In the genomic region with DNA sequence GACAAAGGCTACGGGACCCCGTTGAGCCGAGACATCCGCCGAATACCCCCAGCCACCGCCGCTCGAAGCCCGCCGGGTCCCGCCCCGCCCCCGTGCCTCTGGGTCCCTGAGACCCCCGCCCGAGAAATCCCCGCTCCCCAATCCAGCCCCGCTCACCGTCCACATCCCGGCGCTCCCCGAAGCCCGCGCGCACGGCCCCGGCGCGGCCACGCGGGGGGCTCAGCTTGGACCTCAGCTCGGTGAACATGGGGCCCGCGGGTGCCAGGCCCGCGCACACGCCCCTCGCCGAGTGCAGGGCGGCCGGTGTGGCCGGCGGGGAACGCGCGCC, we compare ENCODE assay signal across 8 cellular contexts. TPM values are rescaled to one million over a fixed set of nuclear protein-coding genes. Genes with fewer than 3 reads are reported as not detected.
DNase-seq lines count a peak whose midpoint lies in the region; ATAC-seq and TF ChIP-seq lines count a peak whose summit lies in the region.

No MANE protein-coding gene starts in this region.

- H3K79me2 ChIP-seq in MM.1S (ENCODE audit: low read length) (peaks cover 28% of the 10 kb centered on the region), neural cell (replicated peaks; ENCODE audit: insufficient read depth, low read length) (peaks cover 19% of the 10 kb centered on the region)

- DNase-seq in MM.1S (no peak), middle frontal gyrus (ENCODE audit: extremely low spot score, low spot score) (no peak), NCI-H128 (lab: John Stamatoyannopoulos, UW; ENCODE audit: unreplicated experiment) (no peak)

- H3K9me2 ChIP-seq in MM.1S (replicated peaks; ENCODE audit: insufficient read depth, low read length) (no peaks in the 10 kb centered on the region), neural cell (ENCODE audit: insufficient read depth, low read length) (no peaks in the 10 kb centered on the region)

- TF ChIP-seq RAD21 in neural cell (conservative IDR thresholded peaks at IDR 0.05) = no peak

- H3K4me3 ChIP-seq in MM.1S (ENCODE audit: low read length) = peak overlapping the region; percentile 72
- no peak overlapping the region for H3K4me3 ChIP-seq in endocrine pancreas (ENCODE audit: control insufficient read depth, insufficient read depth, low read length)
- peak overlapping the region; percentile 96 for H3K4me3 ChIP-seq in neural cell (ENCODE audit: low read length)

- H3K9me3 ChIP-seq in MM.1S (replicated peaks; ENCODE audit: insufficient read depth, low read length) (no peaks in the 10 kb centered on the region), endocrine pancreas (ENCODE audit: control insufficient read depth, low read length) (no peaks in the 10 kb centered on the region), neural cell (ENCODE audit: low read length) (no peaks in the 10 kb centered on the region)

- H3K4me2 ChIP-seq in MM.1S (ENCODE audit: low read depth, low read length) (peak overlapping the region; percentile 83), neural cell (ENCODE audit: low read length) (peak overlapping the region; percentile 65)

- TF ChIP-seq CTCF in C4-2B (conservative IDR thresholded peaks at IDR 0.05) (no peak), MM.1S (IDR thresholded peaks at IDR 0.05; ENCODE audit: low read length) (no peak), neural cell (IDR thresholded peaks at IDR 0.05; ENCODE audit: poor library complexity, severe bottlenecking) (no peak)

- H3K4me1 ChIP-seq in MM.1S (ENCODE audit: low read length) (peaks cover 10% of the 10 kb centered on the region), endocrine pancreas (ENCODE audit: control insufficient read depth, insufficient read depth, low read length) (peaks cover 4% of the 10 kb centered on the region)

- H2AFZ ChIP-seq in MM.1S (ENCODE audit: low read length) (peak overlapping the region; percentile 86), neural cell (ENCODE audit: low read depth, low read length) (peak overlapping the region; percentile 69)

- no peaks in the 10 kb centered on the region for H3K36me3 ChIP-seq in MM.1S (replicated peaks; ENCODE audit: insufficient read depth, low read length)
- no peaks in the 10 kb centered on the region for H3K36me3 ChIP-seq in endocrine pancreas (ENCODE audit: control insufficient read depth, insufficient read depth, low read length)
- no peaks in the 10 kb centered on the region for H3K36me3 ChIP-seq in neural cell (ENCODE audit: insufficient read depth, low read length)

- ATAC-seq in HG03175 (IDR thresholded peaks at IDR 0.05; ENCODE audit: unreplicated experiment) (no peak), GM18858 (IDR thresholded peaks at IDR 0.05; ENCODE audit: unreplicated experiment) (no peak)

- H3K27me3 ChIP-seq in MM.1S (replicated peaks; ENCODE audit: insufficient read depth, low read length) = no peaks in the 10 kb centered on the region
- no peaks in the 10 kb centered on the region for H3K27me3 ChIP-seq in endocrine pancreas (ENCODE audit: control insufficient read depth, insufficient read depth, low read length)
- H3K27me3 ChIP-seq in neural cell (ENCODE audit: insufficient read depth, low read depth, low read length) = no peaks in the 10 kb centered on the region

- no peaks in the 10 kb centered on the region for H4K20me1 ChIP-seq in MM.1S (ENCODE audit: insufficient read depth, low read length)
- no peaks in the 10 kb centered on the region for H4K20me1 ChIP-seq in neural cell (ENCODE audit: insufficient read depth)

- no peak for TF ChIP-seq EP300 in neural cell (conservative IDR thresholded peaks at IDR 0.05; ENCODE audit: poor library complexity, severe bottlenecking)

- H3K9ac ChIP-seq in MM.1S (ENCODE audit: low read length) (peak overlapping the region; percentile 48; the same call in 1 of the 2 replicates), endocrine pancreas (ENCODE audit: control insufficient read depth, insufficient read depth, low read length) (peak overlapping the region; percentile 77), neural cell (ENCODE audit: low read length) (peak overlapping the region; percentile 84)

- H3K27ac ChIP-seq in C4-2B = peak overlapping the region; percentile 97
- no peak overlapping the region; the same call in 1 of the 2 replicates for H3K27ac ChIP-seq in MM.1S (ENCODE audit: low read length)
- H3K27ac ChIP-seq in neural cell (ENCODE audit: low read length) = peak overlapping the region; percentile 54

- H3F3A ChIP-seq in MM.1S (ENCODE audit: insufficient read depth, low read length) (peaks cover 17% of the 10 kb centered on the region), neural cell (ENCODE audit: insufficient read depth, low read length, poor library complexity, severe bottlenecking) (no peaks in the 10 kb centered on the region)

TF ChIP-seq in neural cell, 6 proteins besides CTCF, POLR2A, EP300 and RAD21:
- no peak for TF ChIP-seq EZH2 (IDR thresholded peaks at IDR 0.05; ENCODE audit: borderline replicate concordance, insufficient read depth, low read length, poor library complexity, severe bottlenecking)
- no peak for TF ChIP-seq MXI1 (conservative IDR thresholded peaks at IDR 0.05; ENCODE audit: poor library complexity, severe bottlenecking)

RNA-seq across cellular contexts. Expression of a gene that starts 0.3 kb away (rescaled TPM):
- 23.3 and 28.7 TPM in 2 replicates for polyA plus RNA-seq in neural cell
- polyA minus RNA-seq in neural cell = 10.7 and 15.9 TPM in 2 replicates

RNA-seq across cellular contexts. Expression of a gene that starts 1.7 kb away (rescaled TPM):
- polyA plus RNA-seq in neural cell = 91.9 and 94.4 TPM in 2 replicates
- polyA minus RNA-seq in neural cell = 131 and 133 TPM in 2 replicates

RNA-seq across cellular contexts. Expression of a gene that starts 9.5 kb away (rescaled TPM):
- 21.6 and 25.7 TPM in 2 replicates for polyA plus RNA-seq in neural cell
- 25.4 and 29.0 TPM in 2 replicates for polyA minus RNA-seq in neural cell

RNA-seq across cellular contexts. Expression of a gene that starts 23.0 kb away (rescaled TPM):
- 58.9 and 66.8 TPM in 2 replicates for polyA plus RNA-seq in neural cell
- 20.3 and 26.5 TPM in 2 replicates for polyA minus RNA-seq in neural cell

RNA-seq across cellular contexts. Expression of a gene that starts 56.8 kb away (rescaled TPM):
- polyA plus RNA-seq in neural cell = 6.0 and 6.4 TPM in 2 replicates
- 2.9 and 3.9 TPM in 2 replicates for polyA minus RNA-seq in neural cell
